Comparison of ENCODE assay signal across 15 cellular contexts in the genomic region with DNA sequence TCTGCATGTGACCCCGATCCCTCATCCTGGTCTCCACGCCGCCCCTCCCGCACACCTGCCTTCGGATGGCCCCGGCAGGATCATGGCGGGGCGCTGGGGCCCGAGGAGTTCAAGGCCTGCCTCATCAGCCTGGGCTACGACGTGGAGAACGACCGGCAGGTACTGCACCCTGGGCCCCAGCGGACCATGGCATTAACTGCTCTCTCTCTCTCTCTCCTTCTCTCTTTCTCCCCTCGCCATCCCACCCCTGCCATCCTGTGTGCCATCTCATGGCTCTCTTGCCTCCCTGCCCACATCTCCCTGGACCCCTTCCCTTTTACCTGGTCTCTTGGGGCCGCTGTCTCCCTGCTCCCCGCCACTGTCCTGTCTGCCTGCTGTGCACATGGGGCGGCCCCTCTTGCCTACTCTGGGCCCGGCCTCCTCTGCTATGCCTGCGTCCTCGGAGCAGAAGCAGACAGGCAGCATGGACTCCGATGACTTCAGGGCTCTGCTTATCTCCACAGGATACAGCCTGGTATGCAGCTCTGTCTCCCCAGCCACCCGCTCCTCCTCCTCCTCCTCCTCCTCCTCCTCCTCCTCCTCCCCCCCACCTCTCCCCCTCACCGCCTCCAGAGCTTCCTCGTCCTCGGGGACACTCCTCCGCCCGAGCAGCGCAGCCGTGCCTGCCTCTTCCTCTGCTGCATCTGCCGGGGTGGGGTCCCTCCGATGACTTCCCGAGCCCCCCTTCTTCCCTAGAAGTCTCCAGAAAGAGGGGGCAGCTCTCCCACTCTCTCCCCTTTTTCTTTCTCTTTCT. TPM values are rescaled to one million over a fixed set of nuclear protein-coding genes. Genes with fewer than 3 reads are reported as not detected.
A peak's percentile ranks its signal among the peaks of the same experiment; 100 is the strongest.
DNase-seq lines count a peak whose midpoint lies in the region; ATAC-seq and TF ChIP-seq lines count a peak whose summit lies in the region.
"Had no signal": no experiment of that assay in that cellular context is flagged by ENCODE, and none has a peak within 500 bp of the region (broad histone marks: within the 10 kb centered on the region; RNA-seq: fewer than 3 reads in every experiment).

No MANE protein-coding gene starts in this region.

- no peaks in the 10 kb centered on the region for H3K9me3 ChIP-seq in BLaER1 treated with 17β-estradiol and CSF1 and Interleukin-3, amounts not matched to agents 10 nM and 100 nM (replicated peaks in 1 of 11)
- no peaks in the 10 kb centered on the region for H3K9me3 ChIP-seq in ascending aorta

- H3K27ac ChIP-seq in BLaER1 treated with 17β-estradiol and CSF1 and Interleukin-3, amounts not matched to agents 10 nM and 100 nM: 0 out of 22 replicates have a peak overlapping the region, but pooled peaks of 3 of the 11 experiments have one; percentile 17 to 37 (median 32)
- H3K27ac ChIP-seq in ascending aorta: peak overlapping the region; percentile 33 to 46

- no peak for ATAC-seq in HG03045 (IDR thresholded peaks at IDR 0.05; ENCODE audit: unreplicated experiment)
- ATAC-seq: T-cell had no signal

- peak overlapping the region in 4 of 11 experiments; percentile 12 to 50 (median 19); a peak in 6 of 22 replicates for H3K4me2 ChIP-seq in BLaER1 treated with 17β-estradiol and CSF1 and Interleukin-3, amounts not matched to agents 10 nM and 100 nM

- H3K4me3 Mint-ChIP-seq in osteocyte (ENCODE audit: unreplicated experiment): no peak overlapping the region
- H3K4me3 Mint-ChIP-seq: brain, T-cell had no signal

- H3K9me3 Mint-ChIP-seq in osteocyte (ENCODE audit: unreplicated experiment): no peaks in the 10 kb centered on the region
- H3K9me3 Mint-ChIP-seq: brain, T-cell had no signal

- H3K4me1 ChIP-seq in BLaER1 treated with 17β-estradiol and CSF1 and Interleukin-3, amounts not matched to agents 10 nM and 100 nM: peaks cover 0 to 22% (median 8%) of the 10 kb centered on the region in 10 experiments; a peak in 14 of 20 replicates
- H3K4me1 ChIP-seq in ascending aorta: peaks cover 0 to 5% of the 10 kb centered on the region in 2 donors

- DNase-seq in ascending aorta (ENCODE audit: low spot score in 2 of 2) (no peak), hepatic stellate cell (ENCODE audit: low spot score) (peak; percentile 86), osteocyte (ENCODE audit: extremely low spot score, unreplicated experiment) (no peak), SIG-M5 treated with dmso at 0.1 percent for 504 hours (lab: John Stamatoyannopoulos, UW; ENCODE audit: unreplicated experiment) (no peak), ecto neural progenitor cell (ENCODE audit: low spot score) (no peak)
- DNase-seq in activated CD8-positive, alpha-beta memory T cell treated with anti-CD3 and anti-CD28 coated beads, Interleukin-2, amount 50 U/mL, for 4 hours: no peak
- DNase-seq: NCI-H1048; NCI-H748 treated with DMSO at 0.1 percent for 48 hours; stimulated activated CD4-positive, alpha-beta T cell treated with anti-CD3 and anti-CD28 coated beads, Interleukin-15, amount 100 ng/mL, for 24 hours; stimulated activated naive CD4-positive, alpha-beta T cell; T-cell had no signal

- peak overlapping the region; percentile 34 for H3K27ac Mint-ChIP-seq in osteocyte (ENCODE audit: unreplicated experiment)
- H3K27ac Mint-ChIP-seq: T-cell had no signal

- peaks cover 58 to 87% (median 74%) of the 10 kb centered on the region in 11 experiments for H3K36me3 ChIP-seq in BLaER1 treated with 17β-estradiol and CSF1 and Interleukin-3, amounts not matched to agents 10 nM and 100 nM
- H3K36me3 ChIP-seq in ascending aorta: peaks cover 80 to 90% of the 10 kb centered on the region in 2 donors

- H3K36me3 Mint-ChIP-seq in osteocyte (ENCODE audit: unreplicated experiment): peaks cover 25% of the 10 kb centered on the region

- intact Hi-C loops in ascending aorta (cut with DNase I): no loop called here

- H3K4me3 ChIP-seq in BLaER1 treated with 17β-estradiol and CSF1 and Interleukin-3, amounts not matched to agents 10 nM and 100 nM: no peak overlapping the region
- H3K4me3 ChIP-seq in ascending aorta: no peak overlapping the region

- no peak for TF ChIP-seq CTCF in ascending aorta (IDR thresholded peaks at IDR 0.05)
- TF ChIP-seq CTCF in osteocyte (IDR thresholded peaks at IDR 0.05): no peak

- peak overlapping the region in 6 of 11 experiments; percentile 11 to 36 (median 32); a peak in 8 of 22 replicates for H3K9ac ChIP-seq in BLaER1 treated with 17β-estradiol and CSF1 and Interleukin-3, amounts not matched to agents 10 nM and 100 nM

- H3K4me1 Mint-ChIP-seq in osteocyte (ENCODE audit: unreplicated experiment): peaks cover 8% of the 10 kb centered on the region
- H3K4me1 Mint-ChIP-seq: brain had no signal

- H3K27me3 ChIP-seq in BLaER1 treated with 17β-estradiol and CSF1 and Interleukin-3, amounts not matched to agents 10 nM and 100 nM: no peaks in the 10 kb centered on the region
- H3K27me3 ChIP-seq in ascending aorta: no peaks in the 10 kb centered on the region

- H4K20me1 ChIP-seq in BLaER1 treated with 17β-estradiol and CSF1 and Interleukin-3, amounts not matched to agents 10 nM and 100 nM: peaks cover 0 to 43% (median 0%) of the 10 kb centered on the region in 11 experiments; a peak in 7 of 22 replicates

- H3K27me3 Mint-ChIP-seq in osteocyte (ENCODE audit: unreplicated experiment): no peaks in the 10 kb centered on the region
- H3K27me3 Mint-ChIP-seq: T-cell had no signal

RNA-seq across cellular contexts. Expression of a gene that starts 16.2 kb away (rescaled TPM):
- total RNA-seq in ascending aorta (not detected), osteocyte (not detected in 2 replicates)

RNA-seq across cellular contexts. Expression of a gene that starts 45.3 kb away (rescaled TPM):
- total RNA-seq in ascending aorta (not detected), osteocyte (not detected in 2 replicates)
- total RNA-seq: activated CD8-positive, alpha-beta memory T cell treated with anti-CD3 and anti-CD28 coated beads for 36 hours; T-cell had no signal
